In the genomic region with DNA sequence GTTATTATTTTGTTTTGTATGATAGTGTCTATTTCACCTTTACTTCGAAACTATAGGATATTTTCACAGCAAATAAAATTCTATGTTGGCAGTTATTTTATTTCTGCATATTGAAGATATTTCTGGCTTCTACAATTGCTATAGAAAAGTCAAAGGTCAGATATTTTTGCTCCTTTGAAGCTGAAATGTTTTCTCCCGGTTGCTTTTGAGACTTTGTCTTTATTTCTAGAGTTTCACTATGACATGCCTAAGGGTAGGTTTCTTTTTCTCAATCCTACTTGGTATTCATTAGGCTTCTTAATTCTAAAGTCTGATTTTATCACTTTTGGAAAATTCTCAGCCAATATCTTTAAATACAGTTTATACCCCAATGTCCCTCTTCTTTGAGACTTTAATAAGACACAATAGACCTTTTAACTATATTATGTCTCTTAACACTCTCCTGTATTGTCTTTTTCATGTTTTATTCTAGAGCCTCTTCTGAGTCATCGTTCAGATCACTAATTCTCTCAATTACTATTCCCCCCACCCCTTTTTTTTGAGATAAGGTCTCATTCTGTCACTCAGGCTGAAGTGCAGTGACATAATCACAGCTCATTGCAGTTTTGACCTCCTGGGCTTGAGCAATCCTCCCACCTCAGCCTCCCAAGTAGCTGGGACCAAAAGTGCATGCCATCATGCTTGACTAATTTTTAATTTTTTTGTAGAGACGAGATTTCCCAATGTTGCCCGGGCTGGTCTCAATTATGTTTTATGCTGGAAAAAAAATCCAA, we compare ENCODE assay signal across 13 cellular contexts. TPM values are rescaled to one million over a fixed set of nuclear protein-coding genes. Genes with fewer than 3 reads are reported as not detected.
DNase-seq lines count a peak whose midpoint lies in the region; ATAC-seq and TF ChIP-seq lines count a peak whose summit lies in the region.
"Had no signal": no experiment of that assay in that cellular context is flagged by ENCODE, and none has a peak within 500 bp of the region (broad histone marks: within the 10 kb centered on the region; RNA-seq: fewer than 3 reads in every experiment).

No MANE protein-coding gene starts in this region.

- DNase-seq in GM06990 (ENCODE audit: extremely low read depth, insufficient read length) (peak; percentile 36), GM20000 (ENCODE audit: low spot score) (peak; percentile 48), nephron progenitor cell (no peak), esophagus muscularis mucosa (ENCODE audit: extremely low spot score) (no peak), globus pallidus (ENCODE audit: low spot score) (no peak)
- no peak for DNase-seq in effector memory CD8-positive, alpha-beta T cell
- DNase-seq: amniotic stem cell, Calu3, left ventricle myocardium superior, T-helper 9 cell had no signal

- peaks cover 3% of the 10 kb centered on the region for H3K36me3 Mint-ChIP-seq in effector memory CD8-positive, alpha-beta T cell (ENCODE audit: insufficient read depth)
- peaks cover 85% of the 10 kb centered on the region for H3K36me3 Mint-ChIP-seq in nephron progenitor cell (ENCODE audit: low read depth)

- intact Hi-C loops in esophagus muscularis mucosa (cut with DNase I), result no loop called here

- no peak for TF ChIP-seq POLR2A in esophagus muscularis mucosa (IDR thresholded peaks at IDR 0.05; ENCODE audit: low read depth)

- H3K4me3 ChIP-seq in GM06990 (replicated peaks; ENCODE audit: low read depth, low read length), result no peak overlapping the region
- H3K4me3 ChIP-seq in esophagus muscularis mucosa, result no peak overlapping the region
- H3K4me3 ChIP-seq: prostate gland had no signal

- no peak overlapping the region for H3K27ac ChIP-seq in esophagus muscularis mucosa (replicated peaks in 1 of 4)
- H3K27ac ChIP-seq: prostate gland had no signal

- H3K36me3 ChIP-seq in GM06990 (ENCODE audit: control insufficient read depth, insufficient read depth, low read length) (no peaks in the 10 kb centered on the region), esophagus muscularis mucosa (peaks cover 0 to 25% (median 7%) of the 10 kb centered on the region in 4 donors)
- H3K36me3 ChIP-seq: prostate gland had no signal

- ATAC-seq in HG03280 (IDR thresholded peaks at IDR 0.05; ENCODE audit: unreplicated experiment) (peak; percentile 54), GM19324 (IDR thresholded peaks at IDR 0.05; ENCODE audit: low FRiP score, unreplicated experiment) (no peak)
- ATAC-seq in effector memory CD8-positive, alpha-beta T cell (replicated peaks), result no peak
- ATAC-seq: left ventricle myocardium superior had no signal

- TF ChIP-seq EP300 in esophagus muscularis mucosa (IDR thresholded peaks at IDR 0.05), result no peak

- no peaks in the 10 kb centered on the region for H3K27me3 ChIP-seq in GM06990 (replicated peaks; ENCODE audit: control insufficient read depth, insufficient read depth, low read length)
- H3K27me3 ChIP-seq in esophagus muscularis mucosa, result no peaks in the 10 kb centered on the region

- no peaks in the 10 kb centered on the region for H3K27me3 Mint-ChIP-seq in effector memory CD8-positive, alpha-beta T cell
- H3K27me3 Mint-ChIP-seq in nephron progenitor cell (ENCODE audit: low read depth, poor library complexity), result no peaks in the 10 kb centered on the region

- 88% methylated on average over 5 of the region's 5 CpGs for WGBS in esophagus muscularis mucosa

- H3K4me1 Mint-ChIP-seq in effector memory CD8-positive, alpha-beta T cell (ENCODE audit: low read depth in 2 of 2), result peaks cover 0 to 7% of the 10 kb centered on the region in 2 donors
- H3K4me1 Mint-ChIP-seq in nephron progenitor cell, result no peaks in the 10 kb centered on the region

- H3K9me3 ChIP-seq in esophagus muscularis mucosa, result no peaks in the 10 kb centered on the region
- H3K9me3 ChIP-seq: prostate gland had no signal

- H3K27ac Mint-ChIP-seq in effector memory CD8-positive, alpha-beta T cell, result peak overlapping the region; percentile 36 to 47
- no peak overlapping the region for H3K27ac Mint-ChIP-seq in nephron progenitor cell

- no peak overlapping the region for H3K4me3 Mint-ChIP-seq in effector memory CD8-positive, alpha-beta T cell
- no peak overlapping the region for H3K4me3 Mint-ChIP-seq in nephron progenitor cell

- peaks cover 0 to 6% (median 0%) of the 10 kb centered on the region in 4 donors for H3K4me1 ChIP-seq in esophagus muscularis mucosa
- H3K4me1 ChIP-seq: prostate gland had no signal

- H3K9me3 Mint-ChIP-seq in effector memory CD8-positive, alpha-beta T cell, result no peaks in the 10 kb centered on the region
- H3K9me3 Mint-ChIP-seq in nephron progenitor cell, result peaks cover 21% of the 10 kb centered on the region

- no peak for TF ChIP-seq CTCF in GM06990 (IDR thresholded peaks at IDR 0.05; ENCODE audit: insufficient read depth, low read length, poor library complexity, severe bottlenecking)
- no peak for TF ChIP-seq CTCF in GM20000 (IDR thresholded peaks at IDR 0.05; ENCODE audit: extremely low read depth, missing control alignments)
- no peak for TF ChIP-seq CTCF in nephron progenitor cell (IDR thresholded peaks at IDR 0.05)
- TF ChIP-seq CTCF in esophagus muscularis mucosa (IDR thresholded peaks at IDR 0.05), result no peak

RNA-seq across cellular contexts. Expression of a gene that starts 50.5 kb away (rescaled TPM):
- total RNA-seq in esophagus muscularis mucosa, result 10 to 100 TPM in 1 of 4 donors, 1 to 10 TPM in 3; 6.7 to 15.0 (median 8.5) TPM

RNA-seq across cellular contexts. Expression of a gene that starts 51.0 kb away (rescaled TPM):
- 10 to 100 TPM; 23.0 to 33.8 (median 28.8) TPM for total RNA-seq in esophagus muscularis mucosa

Comparison
In these comparisons a context has a peak if more than half of its experiments do, and no peak if none do; other contexts are left out.
1. DNase-seq: peak in GM06990 (single experiment) and GM20000 (single experiment); none in effector memory CD8-positive, alpha-beta T cell (0 of 3), nephron progenitor cell (single experiment), esophagus muscularis mucosa (single experiment) and globus pallidus (single experiment).